1 cellular context compared by ENCODE assay signal in genomic region chr13:97391201-97391600, GRCh38.
TF ChIP-seq lines count a peak whose summit lies in the region.

No MANE protein-coding gene starts in this region.

TF ChIP-seq in GM23338, 12 proteins besides CTCF, POLR2A, EP300 and RAD21 (continued from another document):
- no peak for TF ChIP-seq ZNF462 (CRISPR knock-in tag; IDR thresholded peaks at IDR 0.05)
